Comparison of ENCODE assay signal across 15 cellular contexts in genomic region chr16:53257001-53257400, GRCh38.
DNase-seq lines count a peak whose midpoint lies in the region; ATAC-seq and TF ChIP-seq lines count a peak whose summit lies in the region.
"Had no signal": no experiment of that assay in that cellular context is flagged by ENCODE, and none has a peak within 500 bp of the region (broad histone marks: within the 10 kb centered on the region; RNA-seq: fewer than 3 reads in every experiment).

No MANE protein-coding gene starts in this region.

- TF ChIP-seq CTCF in fibroblast of lung (conservative IDR thresholded peaks at IDR 0.05 in 1 of 2, IDR thresholded peaks at IDR 0.05 in 1 of 2; ENCODE audit: low read depth in 1 of 2, low read length in 2 of 2), result no peak

- no peaks in the 10 kb centered on the region for H4K20me1 ChIP-seq in fibroblast of lung (ENCODE audit: control insufficient read depth, extremely low read depth, insufficient read depth, low read length)

- no peak overlapping the region for H3K27ac ChIP-seq in fibroblast of lung (ENCODE audit: insufficient read depth, low read length)
- H3K27ac ChIP-seq: ascending aorta, right atrium auricular region had no signal

- H3K4me1 ChIP-seq in fibroblast of lung (ENCODE audit: control insufficient read depth, extremely low read depth, insufficient read depth, low read length), result peaks cover 4% of the 10 kb centered on the region
- H3K4me1 ChIP-seq: ascending aorta, right atrium auricular region had no signal

- no peaks in the 10 kb centered on the region for H3K36me3 ChIP-seq in fibroblast of lung (ENCODE audit: control insufficient read depth, insufficient read depth, low read length)

- H3K9ac ChIP-seq in fibroblast of lung (ENCODE audit: insufficient read depth, low read length), result no peak overlapping the region

- no peak overlapping the region for H3K4me3 ChIP-seq in fibroblast of lung (replicated peaks in 1 of 4; ENCODE audit: control extremely low read depth in 1 of 4, insufficient read depth in 1 of 4, low read depth in 3 of 4, low read length in 4 of 4)
- H3K4me3 ChIP-seq: ascending aorta, right atrium auricular region had no signal

- H2AFZ ChIP-seq in fibroblast of lung (ENCODE audit: low read length), result no peak overlapping the region

- H3K27me3 ChIP-seq in fibroblast of lung (ENCODE audit: control insufficient read depth, insufficient read depth, low read length), result no peaks in the 10 kb centered on the region
- H3K27me3 ChIP-seq: ascending aorta, right atrium auricular region had no signal

- no peaks in the 10 kb centered on the region for H3K9me3 ChIP-seq in fibroblast of lung (ENCODE audit: control insufficient read depth, insufficient read depth, low read depth, low read length)
- H3K9me3 ChIP-seq: ascending aorta, Caco-2 had no signal

- H3K4me2 ChIP-seq in fibroblast of lung (ENCODE audit: extremely low read depth, insufficient read depth, low read length), result no peak overlapping the region

- no peak for ATAC-seq in GM18868 (IDR thresholded peaks at IDR 0.05; ENCODE audit: unreplicated experiment)
- no peak for ATAC-seq in HG03025 (IDR thresholded peaks at IDR 0.05; ENCODE audit: low FRiP score, unreplicated experiment)
- ATAC-seq: T-helper 17 cell had no signal

- H3K79me2 ChIP-seq in fibroblast of lung (ENCODE audit: control insufficient read depth, insufficient read depth, low read length), result no peaks in the 10 kb centered on the region

- DNase-seq in EL (peak; percentile 72), RPMI7951 (ENCODE audit: low read depth) (peak; percentile 22), fibroblast of lung (ENCODE audit: low read depth in 2 of 2) (peak; percentile 43 to 77), non-pigmented ciliary epithelial cell (ENCODE audit: low read depth) (peak; percentile 30), NCI-H345 (lab: John Stamatoyannopoulos, UW) (no peak)
- no peak for DNase-seq in activated naive CD4-positive, alpha-beta T cell (lab: John Stamatoyannopoulos, UW)
- DNase-seq: activated CD4-positive, alpha-beta T cell treated with anti-CD3 and anti-CD28 coated beads for 4 hours; Caco-2; MV-4-11; NCI-H446; T-helper 17 cell had no signal

Comparison
In these comparisons a context has a peak if more than half of its experiments do, and no peak if none do; other contexts are left out.
1. DNase-seq: peak in EL (single experiment), RPMI7951 (single experiment), fibroblast of lung (2 of 2) and non-pigmented ciliary epithelial cell (single experiment); none in NCI-H345 (single experiment) and activated naive CD4-positive, alpha-beta T cell (0 of 4).